22 cellular contexts compared by ENCODE assay signal in genomic region chr15:70866982-70867644, GRCh38. TPM values are rescaled to one million over a fixed set of nuclear protein-coding genes. Genes with fewer than 3 reads are reported as not detected.
DNase-seq lines count a peak whose midpoint lies in the region; ATAC-seq and TF ChIP-seq lines count a peak whose summit lies in the region.
"Had no signal": no experiment of that assay in that cellular context is flagged by ENCODE, and none has a peak within 500 bp of the region (broad histone marks: within the 10 kb centered on the region; RNA-seq: fewer than 3 reads in every experiment).

No MANE protein-coding gene starts in this region.

- H3K4me3 ChIP-seq in esophagus (ENCODE audit: low read depth in 1 of 2, low read length in 2 of 2) (no peak overlapping the region), osteoblast (ENCODE audit: insufficient read depth, low read length) (no peak overlapping the region), tibial nerve (no peak overlapping the region)
- H3K4me3 ChIP-seq: lung had no signal

- CTCF ChIA-PET in activated CD4-positive, alpha-beta T cell treated with anti-CD3 and anti-CD28 coated beads, Interleukin-2, amount 10 ng/mL, durations not matched to agents 7 days and 5 days (lab: Charles Lee) = no interaction called here

- no peak overlapping the region for H2AFZ ChIP-seq in osteoblast (ENCODE audit: low read length)

- intact Hi-C loops in head of caudate nucleus (cut with DNase I) = no loop called here

- no peak for TF ChIP-seq POLR2A in tibial nerve (IDR thresholded peaks at IDR 0.05)

- H3K9me3 ChIP-seq in esophagus (ENCODE audit: control insufficient read depth in 2 of 2, insufficient read depth in 1 of 2, low read depth in 1 of 2, low read length in 1 of 2) (no peaks in the 10 kb centered on the region), osteoblast (ENCODE audit: low read depth, low read length) (no peaks in the 10 kb centered on the region), tibial nerve (no peaks in the 10 kb centered on the region)
- H3K9me3 ChIP-seq: neutrophil had no signal

- no peak for ATAC-seq in SK-N-SH treated with all-trans-retinoic acid at 6 μM for 48 hours
- ATAC-seq: PC-3; stimulated activated effector memory CD8-positive, alpha-beta T cell treated with anti-CD3 and anti-CD28 coated beads, Interleukin-12 subunit alpha, Interleukin-12 subunit beta, amount 100 ng/mL, for 72 hours had no signal

- no peak overlapping the region for H3K27ac Mint-ChIP-seq in activated CD4-positive, alpha-beta T cell treated with anti-CD3 and anti-CD28 coated beads, Interleukin-2, amount 10 ng/mL, durations not matched to agents 7 days and 5 days
- H3K27ac Mint-ChIP-seq: activated CD4-positive, alpha-beta T cell treated with anti-CD3 and anti-CD28 coated beads, Interleukin-2, amount 10 ng/mL, durations not matched to agents 24 days and 14 days; activated T-helper 2 cell treated with anti-CD3 and anti-CD28 coated beads, Interferon-gamma antibody, Interleukin-2, Interleukin-4, amounts not matched to agents 10 μg/mL and 5 μg/mL and 100 μg/mL, durations not matched to agents 14 hours and 24 hours and 36 hours; stimulated activated effector memory CD8-positive, alpha-beta T cell treated with anti-CD3 and anti-CD28 coated beads, Interleukin-12 subunit alpha, Interleukin-12 subunit beta, amount 100 ng/mL, for 72 hours; T-helper 1 cell treated with Interleukin-12 subunit alpha and Interleukin-12 subunit beta and Interleukin-4 antibody, amounts not matched to agents 30 μg/mL and 1 μg/mL, for 36 hours had no signal

- no peaks in the 10 kb centered on the region for H3K4me1 Mint-ChIP-seq in activated CD4-positive, alpha-beta T cell treated with anti-CD3 and anti-CD28 coated beads, Interleukin-2, amount 10 ng/mL, durations not matched to agents 7 days and 5 days
- H3K4me1 Mint-ChIP-seq: activated CD4-positive, alpha-beta T cell treated with anti-CD3 and anti-CD28 coated beads, Interleukin-2, amount 10 ng/mL, durations not matched to agents 24 days and 14 days; stimulated activated effector memory CD8-positive, alpha-beta T cell treated with anti-CD3 and anti-CD28 coated beads, Interleukin-12 subunit alpha, Interleukin-12 subunit beta, amount 100 ng/mL, for 72 hours had no signal

- TF ChIP-seq CTCF in osteoblast (IDR thresholded peaks at IDR 0.05; ENCODE audit: extremely low read depth, low read depth, low read length) = no peak
- TF ChIP-seq CTCF in tibial nerve (IDR thresholded peaks at IDR 0.05) = no peak

- H3K27me3 ChIP-seq in esophagus (ENCODE audit: control insufficient read depth in 1 of 2, insufficient read depth in 2 of 2, low read length in 2 of 2) (no peaks in the 10 kb centered on the region), osteoblast (ENCODE audit: insufficient read depth, low read length) (no peaks in the 10 kb centered on the region), tibial nerve (no peaks in the 10 kb centered on the region)

- no peak overlapping the region for H3K4me3 Mint-ChIP-seq in activated CD4-positive, alpha-beta T cell treated with anti-CD3 and anti-CD28 coated beads, Interleukin-2, amount 10 ng/mL, durations not matched to agents 7 days and 5 days
- H3K4me3 Mint-ChIP-seq: activated CD4-positive, alpha-beta T cell treated with anti-CD3 and anti-CD28 coated beads, Interleukin-2, amount 10 ng/mL, durations not matched to agents 24 days and 14 days; stimulated activated effector memory CD8-positive, alpha-beta T cell treated with anti-CD3 and anti-CD28 coated beads, Interleukin-12 subunit alpha, Interleukin-12 subunit beta, amount 100 ng/mL, for 72 hours; T-helper 1 cell treated with Interleukin-12 subunit alpha and Interleukin-12 subunit beta and Interleukin-4 antibody, amounts not matched to agents 30 μg/mL and 1 μg/mL, for 36 hours had no signal

- POLR2A ChIA-PET in activated CD4-positive, alpha-beta T cell treated with anti-CD3 and anti-CD28 coated beads, Interleukin-2, amount 10 ng/mL, durations not matched to agents 7 days and 5 days (lab: Charles Lee) = no interaction called here

- no peaks in the 10 kb centered on the region for H3K9me3 Mint-ChIP-seq in activated CD4-positive, alpha-beta T cell treated with anti-CD3 and anti-CD28 coated beads, Interleukin-2, amount 10 ng/mL, durations not matched to agents 7 days and 5 days
- H3K9me3 Mint-ChIP-seq: activated CD4-positive, alpha-beta T cell treated with anti-CD3 and anti-CD28 coated beads, Interleukin-2, amount 10 ng/mL, durations not matched to agents 24 days and 14 days; activated T-helper 2 cell treated with anti-CD3 and anti-CD28 coated beads, Interferon-gamma antibody, Interleukin-2, Interleukin-4, amounts not matched to agents 10 μg/mL and 5 μg/mL and 100 μg/mL, durations not matched to agents 14 hours and 24 hours and 36 hours; stimulated activated effector memory CD8-positive, alpha-beta T cell treated with anti-CD3 and anti-CD28 coated beads, Interleukin-12 subunit alpha, Interleukin-12 subunit beta, amount 100 ng/mL, for 72 hours; T-helper 1 cell treated with Interleukin-12 subunit alpha and Interleukin-12 subunit beta and Interleukin-4 antibody, amounts not matched to agents 30 μg/mL and 1 μg/mL, for 36 hours had no signal

- no peak for TF ChIP-seq EP300 in tibial nerve (IDR thresholded peaks at IDR 0.05)

- H3K4me1 ChIP-seq in esophagus (ENCODE audit: control insufficient read depth in 2 of 2, insufficient read depth in 2 of 2, low read length in 1 of 2) = no peaks in the 10 kb centered on the region
- H3K4me1 ChIP-seq in osteoblast (ENCODE audit: insufficient read depth, low read length) = peaks cover 57% of the 10 kb centered on the region
- H3K4me1 ChIP-seq in tibial nerve = peaks cover 0 to 57% (median 23%) of the 10 kb centered on the region in 4 donors

- no peaks in the 10 kb centered on the region for H3K36me3 Mint-ChIP-seq in activated CD4-positive, alpha-beta T cell treated with anti-CD3 and anti-CD28 coated beads, Interleukin-2, amount 10 ng/mL, durations not matched to agents 7 days and 5 days (ENCODE audit: low read depth)
- H3K36me3 Mint-ChIP-seq: stimulated activated effector memory CD8-positive, alpha-beta T cell treated with anti-CD3 and anti-CD28 coated beads, Interleukin-12 subunit alpha, Interleukin-12 subunit beta, amount 100 ng/mL, for 72 hours had no signal

- DNase-seq in osteoblast (ENCODE audit: insufficient read length, low spot score, missing footprints) = no peak
- DNase-seq in tibial nerve (ENCODE audit: low spot score in 2 of 2) = peak in 1 of 2 donors; percentile 26
- DNase-seq in head of caudate nucleus = no peak
- no peak for DNase-seq in HPDE6-E6E7 (ENCODE audit: extremely low spot score)
- DNase-seq in activated CD4-positive, alpha-beta T cell treated with anti-CD3 and anti-CD28 coated beads, Interleukin-2, amount 10 ng/mL, durations not matched to agents 7 days and 5 days = no peak
- DNase-seq: activated CD4-positive, alpha-beta T cell treated with anti-CD3 and anti-CD28 coated beads, Interleukin-2, amount 10 ng/mL, durations not matched to agents 24 days and 14 days; DMS79; H7; NCI-H1694 treated with DMSO at 0.1 percent for 48 hours; NCI-H226; NCI-H82; PC-3; retina; trophoblast cell had no signal

- no peaks in the 10 kb centered on the region for H3K36me3 ChIP-seq in esophagus (ENCODE audit: control insufficient read depth in 2 of 2, insufficient read depth in 2 of 2, low read length in 1 of 2)
- no peaks in the 10 kb centered on the region for H3K36me3 ChIP-seq in osteoblast (ENCODE audit: insufficient read depth, low read length)
- no peaks in the 10 kb centered on the region for H3K36me3 ChIP-seq in tibial nerve
- H3K36me3 ChIP-seq: neutrophil had no signal

- H3K27ac ChIP-seq in esophagus (ENCODE audit: low read depth in 2 of 2, low read length in 1 of 2) (peak overlapping the region; percentile 40 to 42), osteoblast (ENCODE audit: low read depth, low read length) (peak overlapping the region; percentile 13), tibial nerve (peak overlapping the region; percentile 22 to 77 (median 48))
- H3K27ac ChIP-seq: KMS-11, neutrophil had no signal

- H3K4me2 ChIP-seq in osteoblast (ENCODE audit: insufficient read depth, low read length) = peak overlapping the region; percentile 58
- H3K4me2 ChIP-seq: KMS-11 had no signal

- 87 to 88% methylated on average over 5 of the region's 5 CpGs for WGBS in esophagus, 2 donors
- WGBS in tibial nerve, 2 donors = 76 to 89% methylated on average over 5 of the region's 5 CpGs

- peaks cover 4% of the 10 kb centered on the region for H3K27me3 Mint-ChIP-seq in activated CD4-positive, alpha-beta T cell treated with anti-CD3 and anti-CD28 coated beads, Interleukin-2, amount 10 ng/mL, durations not matched to agents 7 days and 5 days

- H3K79me2 ChIP-seq in osteoblast (ENCODE audit: insufficient read depth, low read length) = no peaks in the 10 kb centered on the region

- H4K20me1 ChIP-seq in osteoblast (ENCODE audit: insufficient read depth, low read length) = no peaks in the 10 kb centered on the region

TF ChIP-seq in SK-N-SH treated with all-trans-retinoic acid at 6 μM for 48 hours, 23 proteins besides CTCF, POLR2A, EP300 and RAD21:
- no peak for TF ChIP-seq SNAI2 (CRISPR knock-in tag; IDR thresholded peaks at IDR 0.05)
- 0 out of 2 replicates have a peak, but pooled peaks have one; percentile 7 for TF ChIP-seq ISL1 (CRISPR knock-in tag; IDR thresholded peaks at IDR 0.05)

RNA-seq across cellular contexts. Expression of gene LARP6, which starts 13.2 kb away (rescaled TPM):
- polyA plus RNA-seq in esophagus = 1 to 10 TPM; 3.2 to 6.5 TPM
- total RNA-seq in osteoblast = 76.0 and 77.4 TPM in 2 replicates
- 10 to 100 TPM; 29.9 to 86.3 (median 54.8) TPM for total RNA-seq in tibial nerve
- not detected for total RNA-seq in activated CD4-positive, alpha-beta T cell treated with anti-CD3 and anti-CD28 coated beads, Interleukin-2, amount 10 ng/mL, durations not matched to agents 7 days and 5 days
- total RNA-seq: activated CD4-positive, alpha-beta T cell treated with anti-CD3 and anti-CD28 coated beads, Interleukin-2, amount 10 ng/mL, durations not matched to agents 24 days and 14 days; activated T-helper 2 cell treated with anti-CD3 and anti-CD28 coated beads, Interferon-gamma antibody, Interleukin-2, Interleukin-4, amounts not matched to agents 10 μg/mL and 5 μg/mL and 100 μg/mL, durations not matched to agents 14 hours and 24 hours and 36 hours had no signal

RNA-seq across cellular contexts. Expression of gene THAP10, which starts 25.1 kb away (rescaled TPM):
- 1 to 10 TPM in 1 of 2 donors, under 1 TPM in 1; 0.69 to 1.1 TPM for polyA plus RNA-seq in esophagus
- total RNA-seq in osteoblast (1.1 and 1.8 TPM in 2 replicates), tibial nerve (1 to 10 TPM; 1.2 to 9.8 (median 3.0) TPM)
- not detected for total RNA-seq in activated CD4-positive, alpha-beta T cell treated with anti-CD3 and anti-CD28 coated beads, Interleukin-2, amount 10 ng/mL, durations not matched to agents 7 days and 5 days
- total RNA-seq: activated CD4-positive, alpha-beta T cell treated with anti-CD3 and anti-CD28 coated beads, Interleukin-2, amount 10 ng/mL, durations not matched to agents 24 days and 14 days had no signal

RNA-seq across cellular contexts. Expression of gene LRRC49, which starts 25.5 kb away (rescaled TPM):
- polyA plus RNA-seq in esophagus = 1 to 10 TPM; 1.4 to 2.1 TPM
- total RNA-seq in osteoblast (13.0 and 18.1 TPM in 2 replicates), tibial nerve (10 to 100 TPM in 2 of 4 donors, 1 to 10 TPM in 2; 8.8 to 11.1 (median 9.5) TPM)
- not detected for total RNA-seq in activated CD4-positive, alpha-beta T cell treated with anti-CD3 and anti-CD28 coated beads, Interleukin-2, amount 10 ng/mL, durations not matched to agents 7 days and 5 days
- total RNA-seq: activated CD4-positive, alpha-beta T cell treated with anti-CD3 and anti-CD28 coated beads, Interleukin-2, amount 10 ng/mL, durations not matched to agents 24 days and 14 days; activated T-helper 2 cell treated with anti-CD3 and anti-CD28 coated beads, Interferon-gamma antibody, Interleukin-2, Interleukin-4, amounts not matched to agents 10 μg/mL and 5 μg/mL and 100 μg/mL, durations not matched to agents 14 hours and 24 hours and 36 hours had no signal

Comparison
In these comparisons a context has a peak if more than half of its experiments do, and no peak if none do; other contexts are left out.
1. RNA of gene LARP6, which starts 13.2 kb away (total RNA-seq): 76.0 to 77.4 TPM in osteoblast and 29.9 to 86.3 TPM in tibial nerve; not detected in activated CD4-positive, alpha-beta T cell treated with anti-CD3 and anti-CD28 coated beads, Interleukin-2, amount 10 ng/mL, durations not matched to agents 7 days and 5 days; every median in the first group is over 10 times any median in the second.
2. RNA of gene LRRC49, which starts 25.5 kb away (total RNA-seq): 13.0 to 18.1 TPM in osteoblast and 8.8 to 11.1 TPM in tibial nerve; not detected in activated CD4-positive, alpha-beta T cell treated with anti-CD3 and anti-CD28 coated beads, Interleukin-2, amount 10 ng/mL, durations not matched to agents 7 days and 5 days; every median in the first group is over 4 times any median in the second.
3. Peak in every context shown above with its lines, with median percentiles within 50 percentile points of each other: H3K27ac ChIP-seq.